ENCODE assay signal across 10 cellular contexts in the genomic region with DNA sequence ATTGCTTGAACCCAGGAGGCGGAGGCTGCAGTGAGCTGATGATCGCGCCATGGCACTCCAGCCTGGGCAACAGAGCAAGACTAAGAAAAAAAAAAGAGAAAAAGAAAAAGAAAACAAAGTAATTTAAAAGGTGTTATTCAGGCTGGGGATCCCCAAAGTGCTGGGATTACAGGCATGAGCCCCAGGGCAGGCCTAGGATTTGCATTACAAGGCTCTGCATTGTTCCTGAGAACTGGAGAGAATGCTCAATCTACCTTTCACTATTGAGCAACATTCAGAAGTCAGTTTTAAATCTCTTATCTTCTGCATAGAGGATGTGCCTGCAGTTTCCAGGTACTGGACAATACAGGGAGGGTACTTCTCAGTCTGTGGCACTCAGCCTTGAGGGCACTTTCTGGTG. TPM values are rescaled to one million over a fixed set of nuclear protein-coding genes. Genes with fewer than 3 reads are reported as not detected.
"Had no signal": no experiment of that assay in that cellular context is flagged by ENCODE, and none has a peak within 500 bp of the region (broad histone marks: within the 10 kb centered on the region; RNA-seq: fewer than 3 reads in every experiment).

No MANE protein-coding gene starts in this region.

RNA-seq across cellular contexts. Expression of a gene that starts 37.0 kb away (rescaled TPM):
- total RNA-seq: LHCN-M2, MCF 10A, NCI-H460, OCI-LY7, PC-9, Right ventricle myocardium inferior, RPMI7951, SJCRH30, SK-MEL-5, T-cell had no signal
